In genomic region chr12:65106948-65107347, GRCh38 we compare ENCODE assay signal across 12 cellular contexts. TPM values are rescaled to one million over a fixed set of nuclear protein-coding genes. Genes with fewer than 3 reads are reported as not detected.
A peak's percentile ranks its signal among the peaks of the same experiment; 100 is the strongest.
DNase-seq lines count a peak whose midpoint lies in the region; ATAC-seq and TF ChIP-seq lines count a peak whose summit lies in the region.
"Had no signal": no experiment of that assay in that cellular context is flagged by ENCODE, and none has a peak within 500 bp of the region (broad histone marks: within the 10 kb centered on the region; RNA-seq: fewer than 3 reads in every experiment).

No MANE protein-coding gene starts in this region.

- peaks cover 20% of the 10 kb centered on the region for H3K27me3 Mint-ChIP-seq in type B pancreatic cell

- no peak overlapping the region for H3K4me2 ChIP-seq in OCI-LY3 (ENCODE audit: low read length)

- intact Hi-C loops in heart left ventricle (cut with DNase I): loop anchor here in 5 of 10 donors (5.0 to 10.0 kb wide), 3 partner anchors 215 to 222 kb away; no protein-coding TSS in a partner anchor
- intact Hi-C loops in tibial artery (cut with DNase I; ENCODE audit: low total_unique reads): no loop called here

- no peaks in the 10 kb centered on the region for H3K9me3 ChIP-seq in heart left ventricle
- H3K9me3 ChIP-seq in right atrium auricular region: no peaks in the 10 kb centered on the region
- H3K9me3 ChIP-seq in OCI-LY3 (ENCODE audit: insufficient read depth, low read length): no peaks in the 10 kb centered on the region
- H3K9me3 ChIP-seq in tibial artery: no peaks in the 10 kb centered on the region
- H3K9me3 ChIP-seq: upper lobe of left lung had no signal

- no peak overlapping the region for H3K4me3 Mint-ChIP-seq in type B pancreatic cell

- H3K4me1 ChIP-seq in heart left ventricle: no peaks in the 10 kb centered on the region
- H3K4me1 ChIP-seq in right atrium auricular region: no peaks in the 10 kb centered on the region
- no peaks in the 10 kb centered on the region for H3K4me1 ChIP-seq in OCI-LY3 (ENCODE audit: low read length)
- H3K4me1 ChIP-seq in tibial artery: no peaks in the 10 kb centered on the region
- H3K4me1 ChIP-seq: upper lobe of left lung had no signal

- no peaks in the 10 kb centered on the region for H3K36me3 ChIP-seq in heart left ventricle
- H3K36me3 ChIP-seq in right atrium auricular region: no peaks in the 10 kb centered on the region
- no peaks in the 10 kb centered on the region for H3K36me3 ChIP-seq in OCI-LY3 (replicated peaks; ENCODE audit: low read depth, low read length)
- H3K36me3 ChIP-seq in tibial artery: no peaks in the 10 kb centered on the region
- H3K36me3 ChIP-seq: upper lobe of left lung had no signal

- no peaks in the 10 kb centered on the region for H3K36me3 Mint-ChIP-seq in type B pancreatic cell

- no peaks in the 10 kb centered on the region for H3K9me3 Mint-ChIP-seq in type B pancreatic cell

- peaks cover 8% of the 10 kb centered on the region for H3K4me1 Mint-ChIP-seq in type B pancreatic cell (ENCODE audit: unreplicated experiment)

- no peak overlapping the region for H2AFZ ChIP-seq in OCI-LY3 (ENCODE audit: low read depth, low read length)

- H3K27ac ChIP-seq in heart left ventricle (no peak overlapping the region), right atrium auricular region (no peak overlapping the region), OCI-LY3 (ENCODE audit: low read length) (no peak overlapping the region), tibial artery (no peak overlapping the region)
- H3K27ac ChIP-seq: upper lobe of left lung had no signal

- peaks cover 0 to 8% (median 0%) of the 10 kb centered on the region in 9 donors for H3K27me3 ChIP-seq in heart left ventricle
- H3K27me3 ChIP-seq in right atrium auricular region: no peaks in the 10 kb centered on the region
- H3K27me3 ChIP-seq in OCI-LY3 (ENCODE audit: low read depth, low read length): no peaks in the 10 kb centered on the region
- H3K27me3 ChIP-seq in tibial artery: no peaks in the 10 kb centered on the region
- H3K27me3 ChIP-seq: upper lobe of left lung had no signal

- no peak overlapping the region for H3K9ac ChIP-seq in OCI-LY3 (ENCODE audit: low read length)

- H3K4me3 ChIP-seq in heart left ventricle (no peak overlapping the region), right atrium auricular region (no peak overlapping the region), OCI-LY3 (ENCODE audit: low read length) (no peak overlapping the region), tibial artery (no peak overlapping the region)
- H3K4me3 ChIP-seq: upper lobe of left lung had no signal

- no peaks in the 10 kb centered on the region for H3K79me2 ChIP-seq in OCI-LY3 (ENCODE audit: low read length)

- TF ChIP-seq POLR2A in heart left ventricle (IDR thresholded peaks at IDR 0.05): no peak

- DNase-seq in heart left ventricle: no peak
- DNase-seq in right atrium auricular region (ENCODE audit: low spot score): no peak
- DNase-seq in fibroblast of gingiva (ENCODE audit: low read depth): peak; percentile 2
- DNase-seq in type B pancreatic cell (ENCODE audit: extremely low spot score, unreplicated experiment): no peak
- DNase-seq in HUDEP-2 (lab: John Stamatoyannopoulos, UW; ENCODE audit: unreplicated experiment in 76 of 76): no peak
- no peak for DNase-seq in inferior parietal cortex (ENCODE audit: extremely low spot score)
- DNase-seq in tibial artery: no peak
- DNase-seq: activated CD4-positive, alpha-beta T cell treated with anti-CD3 and anti-CD28 coated beads for 48 hours; left colon; NCI-H82; upper lobe of left lung had no signal

- no peaks in the 10 kb centered on the region for H4K20me1 ChIP-seq in OCI-LY3 (ENCODE audit: insufficient read depth, low read length)

- TF ChIP-seq CTCF in heart left ventricle (IDR thresholded peaks at IDR 0.05) (peak in 7 of 12 donors; percentile 14 to 42 (median 35)), right atrium auricular region (IDR thresholded peaks at IDR 0.05) (peak in 1 of 2 donors; percentile 40), OCI-LY3 (IDR thresholded peaks at IDR 0.05; ENCODE audit: low read depth, low read length) (peak; percentile 58), type B pancreatic cell (conservative IDR thresholded peaks at IDR 0.05) (peak; percentile 65), tibial artery (IDR thresholded peaks at IDR 0.05) (peak in 1 of 2 experiments; percentile 12)

- H3K27ac Mint-ChIP-seq in type B pancreatic cell: no peak overlapping the region

- no peak for ATAC-seq in heart left ventricle
- ATAC-seq: left colon had no signal

RNA-seq across cellular contexts. Expression of gene WIF1, which starts 14.2 kb away (rescaled TPM):
- total RNA-seq in heart left ventricle (not detected), right atrium auricular region (under 1 TPM in 1 of 2 donors, not detected in 1; 0.28 TPM), type B pancreatic cell (ENCODE audit: low replicate concordance) (2.3 and 14.9 TPM in 2 replicates)
- under 1 TPM in 1 of 2 donors, not detected in 1; 0.08 TPM for polyA plus RNA-seq in heart left ventricle
